23 cellular contexts compared by ENCODE assay signal in genomic region chr11:43556892-43557291, GRCh38.
DNase-seq lines count a peak whose midpoint lies in the region; FAIRE-seq and TF ChIP-seq lines count a peak whose summit lies in the region.
"Had no signal": no experiment of that assay in that cellular context is flagged by ENCODE, and none has a peak within 500 bp of the region (broad histone marks: within the 10 kb centered on the region; RNA-seq: fewer than 3 reads in every experiment).

No MANE protein-coding gene starts in this region.

- H3K14ac ChIP-seq in H9 (ENCODE audit: insufficient read depth, low read length) (no peak overlapping the region), trophoblast cell (ENCODE audit: low read length) (no peak overlapping the region)

- H2BK15ac ChIP-seq in H9 (ENCODE audit: low read depth, low read length): no peak overlapping the region

- H2BK20ac ChIP-seq in H9 (ENCODE audit: low read depth, low read length, poor library complexity, severe bottlenecking): no peak overlapping the region

- H4K8ac ChIP-seq in H9 (replicated peaks; ENCODE audit: insufficient read length, low read depth, low read length): no peak overlapping the region
- no peak overlapping the region for H4K8ac ChIP-seq in trophoblast cell (ENCODE audit: low read depth, low read length)

- H2AFZ ChIP-seq in H9 (ENCODE audit: low read length): no peak overlapping the region
- no peak overlapping the region for H2AFZ ChIP-seq in astrocyte (ENCODE audit: low read depth, low read length)
- H2AFZ ChIP-seq in trophoblast cell (ENCODE audit: insufficient read depth, low read length, poor library complexity): no peak overlapping the region

- H3K4me3 Mint-ChIP-seq in H9: peak overlapping the region; percentile 63 to 76
- peak overlapping the region; percentile 13 for H3K4me3 Mint-ChIP-seq in astrocyte (ENCODE audit: unreplicated experiment)
- H3K4me3 Mint-ChIP-seq in immature natural killer cell: peak overlapping the region in 1 of 5 donors; percentile 11
- H3K4me3 Mint-ChIP-seq in endothelial cell (ENCODE audit: unreplicated experiment): no peak overlapping the region
- H3K4me3 Mint-ChIP-seq: activated naive CD8-positive, alpha-beta T cell treated with anti-CD3 and anti-CD28 coated beads for 36 hours; natural killer cell treated with Interleukin-12 subunit alpha and Interleukin-12 subunit beta and Interleukin-15 and Interleukin-18, amount 100 ng/mL, for 72 hours; stimulated activated naive CD8-positive, alpha-beta T cell treated with anti-CD3 and anti-CD28 coated beads, Interleukin-15, Interleukin-2, amounts not matched to agents 100 ng/mL and 50 ng/mL, for 24 hours; T-helper 1 cell treated with Interleukin-12 subunit alpha and Interleukin-12 subunit beta and Interleukin-4 antibody, amounts not matched to agents 30 μg/mL and 1 μg/mL, for 36 hours had no signal

- no peak overlapping the region for H3T11ph ChIP-seq in H9 (ENCODE audit: low read length)

- H3K36me3 ChIP-seq in astrocyte (ENCODE audit: insufficient read depth, low read length) (no peaks in the 10 kb centered on the region), trophoblast cell (ENCODE audit: control insufficient read depth in 1 of 2, insufficient read depth in 2 of 2, low read length in 2 of 2) (no peaks in the 10 kb centered on the region)
- H3K36me3 ChIP-seq: colonic mucosa, heart left ventricle, tibial nerve had no signal

- H2BK120ac ChIP-seq in H9 (ENCODE audit: low read depth, low read length, poor library complexity, severe bottlenecking) (no peak overlapping the region), trophoblast cell (ENCODE audit: insufficient read depth, low read length, poor library complexity) (no peak overlapping the region)

- H3K4me3 ChIP-seq in astrocyte (ENCODE audit: insufficient read depth, low read depth, low read length) (no peak overlapping the region), iPS-18c (ENCODE audit: insufficient read depth, low read depth, low read length) (peak overlapping the region; percentile 46), trophoblast cell (ENCODE audit: low read depth, low read length) (no peak overlapping the region)
- H3K4me3 ChIP-seq: colonic mucosa, tibial nerve had no signal

- H2BK5ac ChIP-seq in H9 (ENCODE audit: insufficient read length, low read length) (no peak overlapping the region), trophoblast cell (ENCODE audit: low read depth, low read length, poor library complexity) (no peak overlapping the region)

- H3K4ac ChIP-seq in H9 (ENCODE audit: low read depth, low read length): no peak overlapping the region
- H3K4ac ChIP-seq in trophoblast cell (ENCODE audit: low read depth, low read length): no peak overlapping the region

- H3K27ac ChIP-seq in H9 (ENCODE audit: insufficient read length, low read depth, low read length) (no peak overlapping the region), astrocyte (ENCODE audit: low read depth, low read length) (no peak overlapping the region), trophoblast cell (ENCODE audit: low read depth, low read length) (no peak overlapping the region)
- H3K27ac ChIP-seq: colonic mucosa, heart left ventricle, tibial nerve had no signal

- H2AK5ac ChIP-seq in H9 (ENCODE audit: insufficient read length, low read length) (no peak overlapping the region), trophoblast cell (ENCODE audit: low read length) (no peak overlapping the region)

- H3K9me3 Mint-ChIP-seq in H9 (no peaks in the 10 kb centered on the region; a peak in 1 of 5 replicates), astrocyte (ENCODE audit: unreplicated experiment) (no peaks in the 10 kb centered on the region), immature natural killer cell (peaks cover 0 to 1% (median 0%) of the 10 kb centered on the region in 6 donors), endothelial cell (ENCODE audit: unreplicated experiment) (no peaks in the 10 kb centered on the region)
- H3K9me3 Mint-ChIP-seq: activated naive CD8-positive, alpha-beta T cell treated with anti-CD3 and anti-CD28 coated beads for 36 hours; activated T-helper 2 cell treated with anti-CD3 and anti-CD28 coated beads, Interferon-gamma antibody, Interleukin-2, Interleukin-4, amounts not matched to agents 10 μg/mL and 5 μg/mL and 100 μg/mL, durations not matched to agents 14 hours and 24 hours and 36 hours; natural killer cell treated with Interleukin-12 subunit alpha and Interleukin-12 subunit beta and Interleukin-15 and Interleukin-18, amount 100 ng/mL, for 72 hours; stimulated activated naive CD8-positive, alpha-beta T cell treated with anti-CD3 and anti-CD28 coated beads, Interleukin-15, Interleukin-2, amounts not matched to agents 100 ng/mL and 50 ng/mL, for 24 hours; T-helper 1 cell treated with Interleukin-12 subunit alpha and Interleukin-12 subunit beta and Interleukin-4 antibody, amounts not matched to agents 30 μg/mL and 1 μg/mL, for 36 hours had no signal

- peaks cover 14% of the 10 kb centered on the region for H3K4me1 ChIP-seq in H9 (ENCODE audit: insufficient read depth, low read length)
- H3K4me1 ChIP-seq in astrocyte (ENCODE audit: insufficient read depth, low read length): no peaks in the 10 kb centered on the region
- H3K4me1 ChIP-seq in trophoblast cell (ENCODE audit: control insufficient read depth in 1 of 2, insufficient read depth in 2 of 2, low read length in 2 of 2): peaks cover 3% of the 10 kb centered on the region in 2 experiments
- H3K4me1 ChIP-seq: Caco-2, colonic mucosa had no signal

- FAIRE-seq in astrocyte (lab: Jason Lieb, UNC): no peak
- FAIRE-seq: kidney, small intestine had no signal

- H3K4me1 Mint-ChIP-seq in H9 (peaks cover 55 to 65% of the 10 kb centered on the region in 2 experiments), astrocyte (ENCODE audit: low read depth, unreplicated experiment) (peaks cover 40% of the 10 kb centered on the region), immature natural killer cell (no peaks in the 10 kb centered on the region), endothelial cell (ENCODE audit: unreplicated experiment) (peaks cover 20% of the 10 kb centered on the region)

- TF ChIP-seq CTCF in H9 (conservative IDR thresholded peaks at IDR 0.05) (no peak), astrocyte (IDR thresholded peaks at IDR 0.05; ENCODE audit: insufficient read depth, low read depth, low read length) (no peak), endothelial cell (IDR thresholded peaks at IDR 0.05; ENCODE audit: unreplicated experiment) (no peak)

- peak overlapping the region in 1 of 3 experiments; percentile 20; a peak in 1 of 7 replicates for H3K27ac Mint-ChIP-seq in H9
- no peak overlapping the region for H3K27ac Mint-ChIP-seq in astrocyte (ENCODE audit: unreplicated experiment)
- H3K27ac Mint-ChIP-seq in immature natural killer cell: no peak overlapping the region
- no peak overlapping the region for H3K27ac Mint-ChIP-seq in endothelial cell (ENCODE audit: unreplicated experiment)
- H3K27ac Mint-ChIP-seq: activated naive CD8-positive, alpha-beta T cell treated with anti-CD3 and anti-CD28 coated beads for 36 hours; activated T-helper 2 cell treated with anti-CD3 and anti-CD28 coated beads, Interferon-gamma antibody, Interleukin-2, Interleukin-4, amounts not matched to agents 10 μg/mL and 5 μg/mL and 100 μg/mL, durations not matched to agents 14 hours and 24 hours and 36 hours; natural killer cell treated with Interleukin-12 subunit alpha and Interleukin-12 subunit beta and Interleukin-15 and Interleukin-18, amount 100 ng/mL, for 72 hours; stimulated activated naive CD8-positive, alpha-beta T cell treated with anti-CD3 and anti-CD28 coated beads, Interleukin-15, Interleukin-2, amounts not matched to agents 100 ng/mL and 50 ng/mL, for 24 hours; T-helper 1 cell treated with Interleukin-12 subunit alpha and Interleukin-12 subunit beta and Interleukin-4 antibody, amounts not matched to agents 30 μg/mL and 1 μg/mL, for 36 hours had no signal

- no peak overlapping the region for H3K56ac ChIP-seq in H9 (ENCODE audit: insufficient read length, low read depth, low read length)

- H3K9me3 ChIP-seq in H9 (ENCODE audit: control insufficient read depth, low read depth, low read length) (no peaks in the 10 kb centered on the region), astrocyte (ENCODE audit: insufficient read depth, low read depth, low read length) (no peaks in the 10 kb centered on the region), iPS-18c (ENCODE audit: control insufficient read depth, insufficient read depth, low read length) (no peaks in the 10 kb centered on the region), trophoblast cell (ENCODE audit: insufficient read depth, low read depth, low read length) (no peaks in the 10 kb centered on the region)
- H3K9me3 ChIP-seq: Caco-2, colonic mucosa, heart left ventricle, tibial nerve had no signal

- no peak overlapping the region for H2BK12ac ChIP-seq in H9 (ENCODE audit: insufficient read length, low read depth, low read length)
- H2BK12ac ChIP-seq in trophoblast cell (ENCODE audit: low read length): no peak overlapping the region

- peaks cover 18% of the 10 kb centered on the region for H3K23me2 ChIP-seq in H9 (ENCODE audit: insufficient read length, low read depth, low read length, poor library complexity, severe bottlenecking)

- no peaks in the 10 kb centered on the region for H3K27me3 ChIP-seq in H9 (ENCODE audit: insufficient read depth, low read length)
- H3K27me3 ChIP-seq in astrocyte (ENCODE audit: insufficient read depth, low read length): peaks cover 76% of the 10 kb centered on the region
- peaks cover 6% of the 10 kb centered on the region for H3K27me3 ChIP-seq in trophoblast cell (ENCODE audit: insufficient read depth, low read length)

- H4K12ac ChIP-seq in trophoblast cell (ENCODE audit: low read depth, low read length): no peak overlapping the region

- H3K23ac ChIP-seq in H9 (ENCODE audit: insufficient read length, low read depth, low read length): no peak overlapping the region
- H3K23ac ChIP-seq in trophoblast cell (ENCODE audit: low read length): no peak overlapping the region

- H3K79me1 ChIP-seq in H9 (ENCODE audit: insufficient read depth, low read depth, low read length, poor library complexity, severe bottlenecking): no peaks in the 10 kb centered on the region
- no peaks in the 10 kb centered on the region for H3K79me1 ChIP-seq in trophoblast cell (ENCODE audit: low read length)

- H3K9ac ChIP-seq in H9 (ENCODE audit: extremely low read depth, insufficient read length, low read length) (no peak overlapping the region), astrocyte (ENCODE audit: low read length) (no peak overlapping the region), trophoblast cell (ENCODE audit: low read length) (no peak overlapping the region)

- H4K20me1 ChIP-seq in H9 (ENCODE audit: control insufficient read depth, insufficient read depth, insufficient read length) (no peaks in the 10 kb centered on the region), astrocyte (ENCODE audit: insufficient read depth, low read length) (no peaks in the 10 kb centered on the region)

- no peak overlapping the region for H4K91ac ChIP-seq in H9 (ENCODE audit: insufficient read length, low read depth, low read length)
- no peak overlapping the region for H4K91ac ChIP-seq in trophoblast cell (ENCODE audit: low read depth, low read length)

- H3K79me2 ChIP-seq in H9 (ENCODE audit: insufficient read depth, low read length) (no peaks in the 10 kb centered on the region), astrocyte (ENCODE audit: insufficient read depth, low read length) (no peaks in the 10 kb centered on the region), trophoblast cell (ENCODE audit: control insufficient read depth, insufficient read depth, low read length, poor library complexity) (no peaks in the 10 kb centered on the region)

- no peak overlapping the region for H4K5ac ChIP-seq in H9 (ENCODE audit: insufficient read length, low read depth, low read length)

- H3K27me3 Mint-ChIP-seq in H9 (ENCODE audit: low read depth) (peaks cover 39% of the 10 kb centered on the region), astrocyte (ENCODE audit: low read depth, unreplicated experiment) (peaks cover 27% of the 10 kb centered on the region), immature natural killer cell (ENCODE audit: low read depth in 3 of 3) (peaks cover 4 to 40% (median 17%) of the 10 kb centered on the region in 3 donors), endothelial cell (ENCODE audit: unreplicated experiment) (peaks cover 10% of the 10 kb centered on the region)

- H3K36me3 Mint-ChIP-seq in H9 (ENCODE audit: insufficient read depth in 1 of 3, low read depth in 3 of 3) (no peaks in the 10 kb centered on the region; a peak in 1 of 7 replicates), astrocyte (ENCODE audit: low read depth, unreplicated experiment) (peaks cover 2% of the 10 kb centered on the region), immature natural killer cell (no peaks in the 10 kb centered on the region), endothelial cell (ENCODE audit: low read depth, unreplicated experiment) (no peaks in the 10 kb centered on the region)
- H3K36me3 Mint-ChIP-seq: activated naive CD8-positive, alpha-beta T cell treated with anti-CD3 and anti-CD28 coated beads for 36 hours; natural killer cell treated with Interleukin-12 subunit alpha and Interleukin-12 subunit beta and Interleukin-15 and Interleukin-18, amount 100 ng/mL, for 72 hours had no signal

- no CpG with 5 or more reads among the region's 4 CpGs for WGBS in H9 (ENCODE audit: extremely low coverage, insufficient read length, low lambda C conversion rate)
- no CpG with 5 or more reads among the region's 4 CpGs for WGBS in trophoblast cell (ENCODE audit: extremely low coverage, insufficient coverage, insufficient read length)

- DNase-seq in H9 (no peak), astrocyte (ENCODE audit: low read depth) (no peak), retina (peak; percentile 40), immature natural killer cell (no peak), endothelial cell (ENCODE audit: low spot score) (no peak), trophoblast cell (no peak)
- DNase-seq: activated CD4-positive, alpha-beta T cell treated with anti-CD3 and anti-CD28 coated beads, Interleukin-2, amount 50 U/mL, for 1 hour; activated CD8-positive, alpha-beta memory T cell treated with anti-CD3 and anti-CD28 coated beads, Interleukin-2, amount 50 U/mL, for 4 hours; activated naive CD8-positive, alpha-beta T cell treated with anti-CD3 and anti-CD28 coated beads for 36 hours; Caco-2; colonic mucosa; DND-41; kidney; NCI-H526 treated with DMSO at 0.1 percent for 48 hours; small intestine; stimulated activated CD4-positive, alpha-beta T cell treated with anti-CD3 and anti-CD28 coated beads, Interleukin-4, amount 100 ng/mL, for 1 hour had no signal

- H3K18ac ChIP-seq in H9 (ENCODE audit: insufficient read length, low read depth, low read length) (no peak overlapping the region), trophoblast cell (ENCODE audit: low read length) (no peak overlapping the region)

- H3K4me2 ChIP-seq in H9 (ENCODE audit: insufficient read depth, insufficient read length, low read length) (peak overlapping the region; percentile 43), astrocyte (ENCODE audit: low read length) (peak overlapping the region; percentile 29), trophoblast cell (ENCODE audit: low read length) (no peak overlapping the region)
